Comparison of ENCODE assay signal across 28 cellular contexts in genomic region chr7:130471974-130472373, GRCh38. TPM values are rescaled to one million over a fixed set of nuclear protein-coding genes. Genes with fewer than 3 reads are reported as not detected.
DNase-seq lines count a peak whose midpoint lies in the region; ATAC-seq, FAIRE-seq and TF ChIP-seq lines count a peak whose summit lies in the region.
"Had no signal": no experiment of that assay in that cellular context is flagged by ENCODE, and none has a peak within 500 bp of the region (broad histone marks: within the 10 kb centered on the region; RNA-seq: fewer than 3 reads in every experiment).

No MANE protein-coding gene starts in this region.

- DNase-seq in HepG2 (ENCODE audit: low spot score), result no peak
- DNase-seq in right lobe of liver, result no peak
- DNase-seq in K562 (ENCODE audit: extremely low read depth in 1 of 4, low spot score in 3 of 4), result no peak
- DNase-seq in trophoblast cell, result no peak
- DNase-seq in iPS-NIHi11 (ENCODE audit: low spot score), result no peak
- DNase-seq in NCI-H2196 treated with DMSO at 0.1 percent for 48 hours (lab: John Stamatoyannopoulos, UW; ENCODE audit: unreplicated experiment), result no peak
- DNase-seq: ACHN; BE2C; C1 segment of cervical spinal cord; CD4-positive, alpha-beta memory T cell; CD4-positive, CD25-positive, alpha-beta regulatory T cell; CD8-positive, alpha-beta memory T cell; COR-L47; DMS 273 treated with DMSO at 0.1 percent for 48 hours; DMS153; DMS53; DMS79; DND-41; EL; GDM1 had no signal

- H4K20me1 ChIP-seq in HepG2 (ENCODE audit: insufficient read depth, low read length) (no peaks in the 10 kb centered on the region), K562 (replicated peaks; ENCODE audit: control insufficient read depth, insufficient read depth, low read length) (no peaks in the 10 kb centered on the region)
- H4K20me1 ChIP-seq: BLaER1 had no signal

- no peak overlapping the region for H3K14ac ChIP-seq in trophoblast cell (ENCODE audit: low read length)

- BruUV-seq in HepG2 (replicated peaks; lab: Mats Ljungman, UMichigan), result no TSS peak
- BruUV-seq in K562 (replicated peaks; lab: Mats Ljungman, UMichigan), result no TSS peak

- H3K36me3 ChIP-seq in HepG2 (replicated peaks in 1 of 2; ENCODE audit: control insufficient read depth in 1 of 2, insufficient read depth in 2 of 2, low read length in 2 of 2) (no peaks in the 10 kb centered on the region), right lobe of liver (no peaks in the 10 kb centered on the region), K562 (ENCODE audit: control insufficient read depth, insufficient read depth, low read length) (no peaks in the 10 kb centered on the region), trophoblast cell (ENCODE audit: control insufficient read depth in 1 of 2, insufficient read depth in 2 of 2, low read length in 2 of 2) (no peaks in the 10 kb centered on the region)
- H3K36me3 ChIP-seq: BE2C, BLaER1 had no signal

- H3K4ac ChIP-seq in trophoblast cell (ENCODE audit: low read depth, low read length), result no peak overlapping the region

- POLR2A ChIA-PET in HepG2 (lab: Yijun Ruan, JAX) (interaction anchor here (0.7 kb wide), 1 partner anchor 267 kb away, joined by 4 read pairs; the partner anchor contains the start of gene TMEM209), K562 (lab: Yijun Ruan, JAX) (interaction anchor here (0.7 kb wide), 1 partner anchor 13 kb away, joined by 7 read pairs; no protein-coding TSS in a partner anchor)

- H3K4me2 ChIP-seq in HepG2 (ENCODE audit: low read depth, low read length) (no peak overlapping the region), K562 (ENCODE audit: insufficient read depth, low read length) (no peak overlapping the region), trophoblast cell (ENCODE audit: low read length) (no peak overlapping the region)
- H3K4me2 ChIP-seq: A549, BLaER1 had no signal

- no peaks in the 10 kb centered on the region for H3K9me3 ChIP-seq in HepG2 (ENCODE audit: low read length)
- no peaks in the 10 kb centered on the region for H3K9me3 ChIP-seq in right lobe of liver
- no peaks in the 10 kb centered on the region for H3K9me3 ChIP-seq in K562 (replicated peaks; ENCODE audit: control insufficient read depth, insufficient read depth, low read depth, low read length)
- H3K9me3 ChIP-seq in trophoblast cell (ENCODE audit: insufficient read depth, low read depth, low read length), result no peaks in the 10 kb centered on the region
- H3K9me3 ChIP-seq: A549, BE2C, BLaER1 had no signal

- H3K9ac ChIP-seq in HepG2 (ENCODE audit: insufficient read depth, low read depth, low read length), result no peak overlapping the region
- H3K9ac ChIP-seq in K562 (ENCODE audit: insufficient read depth in 1 of 2, low read depth in 2 of 2, low read length in 2 of 2), result no peak overlapping the region
- no peak overlapping the region for H3K9ac ChIP-seq in trophoblast cell (ENCODE audit: low read length)
- H3K9ac ChIP-seq: BLaER1 had no signal

- intact Hi-C loops in HepG2 (cut with micrococcal nuclease; ENCODE audit: unreplicated experiment), result no loop called here
- intact Hi-C loops in right lobe of liver (cut with DNase I), result no loop called here
- intact Hi-C loops in K562 (cut with micrococcal nuclease), result no loop called here

- WGBS in HepG2 (ENCODE audit: low lambda C conversion rate), result 2% methylated on average over 2 of the region's 2 CpGs
- 68% methylated on average over 2 of the region's 2 CpGs for WGBS in right lobe of liver (ENCODE audit: insufficient coverage, low coverage, low lambda C conversion rate, missing lambda C conversion rate)
- WGBS in K562 (ENCODE audit: insufficient coverage, low coverage, missing lambda C conversion rate), result 2% methylated on average over 2 of the region's 2 CpGs
- WGBS in trophoblast cell (ENCODE audit: extremely low coverage, insufficient coverage, insufficient read length), result no CpG with 5 or more reads among the region's 2 CpGs

- H3K27ac ChIP-seq in HepG2 (ENCODE audit: extremely low read length, insufficient read depth, low read length) (no peak overlapping the region), right lobe of liver (no peak overlapping the region), K562 (ENCODE audit: extremely low read depth, low read depth, low read length) (no peak overlapping the region), trophoblast cell (ENCODE audit: low read depth, low read length) (no peak overlapping the region)
- H3K27ac ChIP-seq: 22Rv1, A549, BLaER1 had no signal

- no peak overlapping the region for H3K18ac ChIP-seq in trophoblast cell (ENCODE audit: low read length)

- TF ChIP-seq CTCF in HepG2 (CRISPR knock-in tag; IDR thresholded peaks at IDR 0.05), result no peak
- no peak for TF ChIP-seq CTCF in right lobe of liver (IDR thresholded peaks at IDR 0.05)
- TF ChIP-seq CTCF in K562 (IDR thresholded peaks at IDR 0.05 in 2 of 3, conservative IDR thresholded peaks at IDR 0.05 in 1 of 3; ENCODE audit: insufficient read depth in 2 of 3, low read depth in 1 of 3, low read length in 3 of 3), result no peak

- H4K8ac ChIP-seq in trophoblast cell (ENCODE audit: low read depth, low read length), result no peak overlapping the region

- no peak overlapping the region for H4K12ac ChIP-seq in trophoblast cell (ENCODE audit: low read depth, low read length)

- no peak overlapping the region for H2AK5ac ChIP-seq in trophoblast cell (ENCODE audit: low read length)

- H3K79me2 ChIP-seq in HepG2 (ENCODE audit: insufficient read depth, low read length) (no peaks in the 10 kb centered on the region), K562 (ENCODE audit: control insufficient read depth, insufficient read depth, low read length) (no peaks in the 10 kb centered on the region), trophoblast cell (ENCODE audit: control insufficient read depth, insufficient read depth, low read length, poor library complexity) (peaks cover 3% of the 10 kb centered on the region)

- H3K27me3 ChIP-seq in HepG2 (ENCODE audit: control insufficient read depth in 1 of 2, insufficient read depth in 2 of 2, low read length in 2 of 2) (peaks cover 0 to 15% of the 10 kb centered on the region in 2 experiments; a peak in 1 of 5 replicates), right lobe of liver (no peaks in the 10 kb centered on the region), K562 (ENCODE audit: control insufficient read depth in 2 of 2, insufficient read depth in 2 of 2, low read length in 2 of 2) (peaks cover 15 to 23% of the 10 kb centered on the region in 2 experiments), trophoblast cell (ENCODE audit: insufficient read depth, low read length) (no peaks in the 10 kb centered on the region)
- H3K27me3 ChIP-seq: BE2C, BLaER1 had no signal

- H2BK120ac ChIP-seq in trophoblast cell (ENCODE audit: insufficient read depth, low read length, poor library complexity), result no peak overlapping the region

- H4K91ac ChIP-seq in trophoblast cell (ENCODE audit: low read depth, low read length), result peak overlapping the region; percentile 14

- no peak overlapping the region for H2AFZ ChIP-seq in HepG2 (ENCODE audit: low read length)
- no peak overlapping the region for H2AFZ ChIP-seq in K562 (ENCODE audit: low read depth, low read length)
- no peak overlapping the region for H2AFZ ChIP-seq in trophoblast cell (ENCODE audit: insufficient read depth, low read length, poor library complexity)

- H2BK12ac ChIP-seq in trophoblast cell (ENCODE audit: low read length), result no peak overlapping the region

- H2BK5ac ChIP-seq in trophoblast cell (ENCODE audit: low read depth, low read length, poor library complexity), result no peak overlapping the region

- CTCF ChIA-PET in HepG2 (lab: Yijun Ruan, JAX; ENCODE audit: low intra/inter-chr PET ratio, low total read pairs) (no interaction called here), K562 (lab: Yijun Ruan, JAX; ENCODE audit: low intra/inter-chr PET ratio) (no interaction called here)

- TF ChIP-seq POLR2A in HepG2 (IDR thresholded peaks at IDR 0.05; ENCODE audit: insufficient read depth in 1 of 2, low read depth in 2 of 2, low read length in 2 of 2), result no peak
- TF ChIP-seq POLR2A in right lobe of liver (IDR thresholded peaks at IDR 0.05), result no peak
- no peak for TF ChIP-seq POLR2A in K562 (conservative IDR thresholded peaks at IDR 0.05)

- H3K23ac ChIP-seq in trophoblast cell (ENCODE audit: low read length), result no peak overlapping the region

- H3K4me3 ChIP-seq in HepG2 (replicated peaks in 1 of 3; ENCODE audit: insufficient read depth in 1 of 3, low read depth in 2 of 3, low read length in 3 of 3), result no peak overlapping the region
- no peak overlapping the region for H3K4me3 ChIP-seq in right lobe of liver
- no peak overlapping the region for H3K4me3 ChIP-seq in K562
- H3K4me3 ChIP-seq in trophoblast cell (ENCODE audit: low read depth, low read length), result no peak overlapping the region
- H3K4me3 ChIP-seq: A549, BLaER1, GM12878 had no signal

- no peaks in the 10 kb centered on the region for H3K9me1 ChIP-seq in K562 (ENCODE audit: control insufficient read depth, insufficient read depth, low read length)

- ATAC-seq in HepG2, result no peak
- no peak for ATAC-seq in right lobe of liver
- ATAC-seq in K562, result no peak
- ATAC-seq: A549, GM12878 had no signal

- TF ChIP-seq EP300 in HepG2 (IDR thresholded peaks at IDR 0.05; ENCODE audit: low read depth in 2 of 2, low read length in 2 of 2) (no peak), HepG2 (CRISPR knock-in tag; IDR thresholded peaks at IDR 0.05; ENCODE audit: borderline replicate concordance) (no peak), K562 (IDR thresholded peaks at IDR 0.05; ENCODE audit: low read length) (no peak)

- in situ Hi-C loops in HepG2 (cut with HindIII; ENCODE audit: extremely low pct_ligation_motif_present, low pct_unique_long_range_greater_than_20kb), result no loop called here
- in situ Hi-C loops in K562 (cut with MboI), result no loop called here

- H3K79me1 ChIP-seq in trophoblast cell (ENCODE audit: low read length), result peaks cover 10% of the 10 kb centered on the region

- FAIRE-seq in HepG2 (lab: Jason Lieb, UNC) (no peak), K562 (lab: Jason Lieb, UNC) (no peak)
- FAIRE-seq: GM12878, GM12892, GM18507 had no signal

- H3K4me1 ChIP-seq in HepG2 (ENCODE audit: insufficient read depth, low read length) (no peaks in the 10 kb centered on the region), right lobe of liver (no peaks in the 10 kb centered on the region), K562 (replicated peaks in 1 of 2; ENCODE audit: control insufficient read depth in 2 of 2, insufficient read depth in 2 of 2, low read length in 2 of 2) (no peaks in the 10 kb centered on the region), trophoblast cell (ENCODE audit: control insufficient read depth in 1 of 2, insufficient read depth in 2 of 2, low read length in 2 of 2) (peaks cover 7 to 11% of the 10 kb centered on the region in 2 experiments)
- H3K4me1 ChIP-seq: A549, BE2C had no signal

- TF ChIP-seq RAD21 in HepG2 (CRISPR knock-in tag; IDR thresholded peaks at IDR 0.05) (no peak), K562 (CRISPR knock-in tag; conservative IDR thresholded peaks at IDR 0.05 in 1 of 2, IDR thresholded peaks at IDR 0.05 in 1 of 2) (no peak)

RNA-seq across cellular contexts. Expression of gene MEST, which starts 19.9 kb away (rescaled TPM):
- 49.5 and 51.3 TPM in 2 replicates for total RNA-seq in HepG2 (2016; rRNA removed; fragmentation: Illumina TruSeq; extraction: Trizol)
- 19.0 and 20.2 TPM in 2 replicates for total RNA-seq in HepG2 (2016; cell fraction: cytosol; rRNA removed; fragmentation: Illumina TruSeq; extraction: Trizol; ENCODE audit: low read depth)
- 48.3 and 49.2 TPM in 2 replicates for total RNA-seq in HepG2 (2016; cell fraction: insoluble cytoplasmic fraction; rRNA removed; fragmentation: Illumina TruSeq; extraction: Trizol)
- 66.9 and 68.4 TPM in 2 replicates for total RNA-seq in HepG2 (2016; cell fraction: membrane; rRNA removed; fragmentation: Illumina TruSeq; extraction: Trizol)
- total RNA-seq in HepG2 (2016; cell fraction: nucleus; rRNA removed; fragmentation: Illumina TruSeq; extraction: Trizol), result 32.7 and 34.1 TPM in 2 replicates
- polyA plus RNA-seq in HepG2 (2011; rRNA removed), result 49.7 and 54.6 TPM in 2 replicates
- 37.9 and 63.6 TPM in 2 replicates for polyA plus RNA-seq in HepG2 (2011; cell fraction: cytosol; rRNA removed)
- polyA plus RNA-seq in HepG2 (2011; cell fraction: nucleus; rRNA removed), result 18.8 and 26.3 TPM in 2 replicates
- polyA plus RNA-seq in HepG2 (2012), result 29.5 and 48.0 TPM in 2 replicates
- 20.0 and 26.6 TPM in 2 replicates for polyA plus RNA-seq in HepG2 (2016; cell fraction: cytosol; fragmentation: Illumina TruSeq; extraction: Trizol; ENCODE audit: low read depth)
- polyA plus RNA-seq in HepG2 (2016; cell fraction: insoluble cytoplasmic fraction; fragmentation: Illumina TruSeq; extraction: Trizol; ENCODE audit: low read depth), result 48.3 and 55.2 TPM in 2 replicates
- 60.1 and 64.4 TPM in 2 replicates for polyA plus RNA-seq in HepG2 (2016; cell fraction: membrane; fragmentation: Illumina TruSeq; extraction: Trizol; ENCODE audit: low read depth)
- 46.5 and 51.1 TPM in 2 replicates for polyA plus RNA-seq in HepG2 (2016; cell fraction: nucleus; fragmentation: Illumina TruSeq; extraction: Trizol; ENCODE audit: insufficient read depth, low read depth)
- 60.0 and 103 TPM in 2 replicates for polyA minus RNA-seq in HepG2 (2011; rRNA and poly(A)+ RNA removed; ENCODE audit: low replicate concordance)
- 25.5 and 40.2 TPM in 2 replicates for polyA minus RNA-seq in HepG2 (2011; cell fraction: cytosol; rRNA and poly(A)+ RNA removed)
- polyA minus RNA-seq in HepG2 (2011; cell fraction: nucleus; rRNA and poly(A)+ RNA removed), result 20.6 and 29.3 TPM in 2 replicates
- total RNA-seq in right lobe of liver, result 10 to 100 TPM; 23.4 to 46.9 (median 31.2) TPM
- total RNA-seq in K562 (2011; cell fraction: chromatin; rRNA removed; ENCODE audit: low replicate concordance), result 1.1 and 1.3 TPM in 2 replicates
- 0.33 and 1.1 TPM in 2 replicates for total RNA-seq in K562 (2011; cell fraction: nucleolus; rRNA removed)
- total RNA-seq in K562 (2011; cell fraction: nucleoplasm; rRNA removed), result 0.81 and 0.92 TPM in 2 replicates
- 0.04 and 0.14 TPM in 2 replicates for total RNA-seq in K562 (2014; rRNA removed)
- 0.18 and 0.26 TPM in 2 replicates for total RNA-seq in K562 (2014; rRNA removed; fragmentation: Illumina TruSeq; extraction: Trizol)
- total RNA-seq in K562 (2015; rRNA removed; fragmentation: Illumina TruSeq; extraction: Trizol), result 0.41 TPM in 1 of 2 replicates, not detected in the other
- 0.62 and 1.0 TPM in 2 replicates for total RNA-seq in K562 (2021)
- polyA plus RNA-seq in K562 (2011; rRNA removed), result 0.27 and 0.74 TPM in 2 replicates
- 0.28 and 0.52 TPM in 2 replicates for polyA plus RNA-seq in K562 (2011; cell fraction: cytosol; rRNA removed)
- polyA plus RNA-seq in K562 (2011; cell fraction: nucleus; rRNA removed), result 0.22 and 0.53 TPM in 2 replicates
- 0.23 and 0.73 TPM in 2 replicates for polyA plus RNA-seq in K562 (2012)
- 0.34 TPM in 1 of 2 replicates, not detected in the other for polyA plus RNA-seq in K562 (2014; fragmentation: Illumina TruSeq; extraction: Trizol)
- under 1 TPM; 0.38 to 0.56 TPM for polyA plus RNA-seq in K562 (2014; fragmentation: Nextera tagmentation; extraction: Ambion mirVana)
- 0.04 and 0.38 TPM in 2 replicates for polyA plus RNA-seq in K562 (2014; rRNA removed)
- polyA minus RNA-seq in K562 (2011; rRNA and poly(A)+ RNA removed), result 0.06 and 1.9 TPM in 2 replicates
- 0.38 TPM in 1 of 2 replicates, not detected in the other for polyA minus RNA-seq in K562 (2011; cell fraction: cytosol; rRNA and poly(A)+ RNA removed)
- 0.13 TPM in 1 of 2 replicates, not detected in the other for polyA minus RNA-seq in K562 (2011; cell fraction: nucleus; rRNA and poly(A)+ RNA removed)
- 338 and 343 TPM in 2 replicates for polyA plus RNA-seq in trophoblast cell (2013)
- total RNA-seq: A172 had no signal

RNA-seq across cellular contexts. Expression of gene CEP41, which starts 31.2 kb away (rescaled TPM):
- total RNA-seq in HepG2 (2016; rRNA removed; fragmentation: Illumina TruSeq; extraction: Trizol), result 8.5 and 8.7 TPM in 2 replicates
- total RNA-seq in HepG2 (2016; cell fraction: cytosol; rRNA removed; fragmentation: Illumina TruSeq; extraction: Trizol; ENCODE audit: low read depth), result 1.4 and 1.5 TPM in 2 replicates
- 7.4 and 7.9 TPM in 2 replicates for total RNA-seq in HepG2 (2016; cell fraction: insoluble cytoplasmic fraction; rRNA removed; fragmentation: Illumina TruSeq; extraction: Trizol)
- 3.0 and 4.0 TPM in 2 replicates for total RNA-seq in HepG2 (2016; cell fraction: membrane; rRNA removed; fragmentation: Illumina TruSeq; extraction: Trizol)
- 10.6 and 11.1 TPM in 2 replicates for total RNA-seq in HepG2 (2016; cell fraction: nucleus; rRNA removed; fragmentation: Illumina TruSeq; extraction: Trizol)
- 8.1 and 9.0 TPM in 2 replicates for polyA plus RNA-seq in HepG2 (2011; rRNA removed)
- 6.4 and 7.7 TPM in 2 replicates for polyA plus RNA-seq in HepG2 (2011; cell fraction: cytosol; rRNA removed)
- 3.8 and 5.7 TPM in 2 replicates for polyA plus RNA-seq in HepG2 (2011; cell fraction: nucleus; rRNA removed)
- 3.7 and 5.1 TPM in 2 replicates for polyA plus RNA-seq in HepG2 (2012)
- polyA plus RNA-seq in HepG2 (2016; cell fraction: cytosol; fragmentation: Illumina TruSeq; extraction: Trizol; ENCODE audit: low read depth), result 2.5 and 2.6 TPM in 2 replicates
- 10.0 and 12.3 TPM in 2 replicates for polyA plus RNA-seq in HepG2 (2016; cell fraction: insoluble cytoplasmic fraction; fragmentation: Illumina TruSeq; extraction: Trizol; ENCODE audit: low read depth)
- 3.4 and 3.6 TPM in 2 replicates for polyA plus RNA-seq in HepG2 (2016; cell fraction: membrane; fragmentation: Illumina TruSeq; extraction: Trizol; ENCODE audit: low read depth)
- 12.0 and 12.7 TPM in 2 replicates for polyA plus RNA-seq in HepG2 (2016; cell fraction: nucleus; fragmentation: Illumina TruSeq; extraction: Trizol; ENCODE audit: insufficient read depth, low read depth)
- polyA minus RNA-seq in HepG2 (2011; rRNA and poly(A)+ RNA removed; ENCODE audit: low replicate concordance), result 5.8 and 8.1 TPM in 2 replicates
- 4.9 and 5.2 TPM in 2 replicates for polyA minus RNA-seq in HepG2 (2011; cell fraction: cytosol; rRNA and poly(A)+ RNA removed)
- 6.3 and 9.1 TPM in 2 replicates for polyA minus RNA-seq in HepG2 (2011; cell fraction: nucleus; rRNA and poly(A)+ RNA removed)
- 10 to 100 TPM in 1 of 6 experiments, 1 to 10 TPM in 5; 2.6 to 11.7 (median 4.6) TPM for total RNA-seq in right lobe of liver
- total RNA-seq in K562 (2011; cell fraction: chromatin; rRNA removed; ENCODE audit: low replicate concordance), result 9.3 and 12.1 TPM in 2 replicates
- total RNA-seq in K562 (2011; cell fraction: nucleolus; rRNA removed), result 4.0 and 6.7 TPM in 2 replicates
- total RNA-seq in K562 (2011; cell fraction: nucleoplasm; rRNA removed), result 4.3 and 10.6 TPM in 2 replicates
- total RNA-seq in K562 (2014; rRNA removed), result 1.5 and 4.2 TPM in 2 replicates
- 4.9 and 8.0 TPM in 2 replicates for total RNA-seq in K562 (2014; rRNA removed; fragmentation: Illumina TruSeq; extraction: Trizol)
- 4.6 and 5.0 TPM in 2 replicates for total RNA-seq in K562 (2015; rRNA removed; fragmentation: Illumina TruSeq; extraction: Trizol)
- 5.6 and 6.4 TPM in 2 replicates for total RNA-seq in K562 (2021)
- polyA plus RNA-seq in K562 (2011; rRNA removed), result 4.4 and 9.2 TPM in 2 replicates
- polyA plus RNA-seq in K562 (2011; cell fraction: cytosol; rRNA removed), result 4.7 and 6.3 TPM in 2 replicates
- polyA plus RNA-seq in K562 (2011; cell fraction: nucleus; rRNA removed), result 2.4 and 6.4 TPM in 2 replicates
- polyA plus RNA-seq in K562 (2012), result 5.3 and 9.7 TPM in 2 replicates
- polyA plus RNA-seq in K562 (2014; fragmentation: Illumina TruSeq; extraction: Trizol), result 8.1 and 10.9 TPM in 2 replicates
- polyA plus RNA-seq in K562 (2014; fragmentation: Nextera tagmentation; extraction: Ambion mirVana), result 10 to 100 TPM; 15.3 to 15.5 TPM
- polyA plus RNA-seq in K562 (2014; rRNA removed), result 5.8 and 7.4 TPM in 2 replicates
- polyA minus RNA-seq in K562 (2011; rRNA and poly(A)+ RNA removed), result 3.2 and 7.7 TPM in 2 replicates
- 0.55 and 2.5 TPM in 2 replicates for polyA minus RNA-seq in K562 (2011; cell fraction: cytosol; rRNA and poly(A)+ RNA removed)
- polyA minus RNA-seq in K562 (2011; cell fraction: nucleus; rRNA and poly(A)+ RNA removed), result 1.5 and 3.9 TPM in 2 replicates
- 13.5 and 14.0 TPM in 2 replicates for polyA plus RNA-seq in trophoblast cell (2013)
- total RNA-seq: G401 had no signal

Comparison
In these comparisons a context has a peak if more than half of its experiments do, and no peak if none do; other contexts are left out.
1. RNA of gene MEST, which starts 19.9 kb away (total RNA-seq): 19.0 to 68.4 TPM in HepG2 and 23.4 to 46.9 TPM in right lobe of liver; 0.04 to 1.3 TPM in K562; every median in the first group is over 4 times any median in the second.
2. Of the 241 proteins assayed by ChIP-seq in both HepG2 and K562: peak only in HepG2: none; only in K562: PCBP2; in both: HNRNPK; in neither: 239.